ENCODE assay signal across 11 cellular contexts in genomic region chr1:8154621-8155052, GRCh38.
DNase-seq lines count a peak whose midpoint lies in the region; TF ChIP-seq lines count a peak whose summit lies in the region.
"Had no signal": no experiment of that assay in that cellular context is flagged by ENCODE, and none has a peak within 500 bp of the region (broad histone marks: within the 10 kb centered on the region; RNA-seq: fewer than 3 reads in every experiment).

No MANE protein-coding gene starts in this region.

- peaks cover 40% of the 10 kb centered on the region for H3K4me1 Mint-ChIP-seq in nephron progenitor cell

- no peaks in the 10 kb centered on the region for H3K9me3 ChIP-seq in ovary

- peaks cover 9% of the 10 kb centered on the region for H3K27me3 Mint-ChIP-seq in nephron progenitor cell (ENCODE audit: low read depth, poor library complexity)

- no peak overlapping the region for H3K4me3 ChIP-seq in ovary

- TF ChIP-seq CTCF in nephron progenitor cell (IDR thresholded peaks at IDR 0.05) (no peak), ovary (IDR thresholded peaks at IDR 0.05) (no peak)

- H3K4me1 ChIP-seq in ovary (ENCODE audit: insufficient read depth), result no peaks in the 10 kb centered on the region

- peak overlapping the region; percentile 92 for H3K27ac Mint-ChIP-seq in nephron progenitor cell

- peak; percentile 51 for DNase-seq in ELR (ENCODE audit: low read depth)
- peak; percentile 67 for DNase-seq in NCI-H2227 (lab: John Stamatoyannopoulos, UW; ENCODE audit: unreplicated experiment)
- peak; percentile 53 for DNase-seq in ecto neural progenitor cell (ENCODE audit: low spot score)
- DNase-seq in nephron progenitor cell, result peak; percentile 65
- no peak for DNase-seq in ovary
- DNase-seq in ureter (ENCODE audit: low spot score), result no peak
- no peak for DNase-seq in GM19238 (ENCODE audit: insufficient read length, low spot score)
- no peak for DNase-seq in activated T-cell treated with anti-CD3 and anti-CD28 coated beads, Interleukin-2, amount 50 U/mL, for 1 hour
- DNase-seq: DND-41, head of caudate nucleus, NCI-H2081 treated with DMSO at 0.1 percent for 48 hours had no signal

- peaks cover 29% of the 10 kb centered on the region for H3K9me3 Mint-ChIP-seq in nephron progenitor cell

- H3K4me3 Mint-ChIP-seq in nephron progenitor cell, result no peak overlapping the region

- intact Hi-C loops in ovary (cut with DNase I), result no loop called here

- no peaks in the 10 kb centered on the region for H3K36me3 Mint-ChIP-seq in nephron progenitor cell (ENCODE audit: low read depth)

- 69 to 74% (median 69%) methylated on average over 15 of the region's 15 CpGs for WGBS in ovary, 3 donors

- no peak overlapping the region for H3K27ac ChIP-seq in ovary

- no peaks in the 10 kb centered on the region for H3K36me3 ChIP-seq in ovary

- H3K27me3 ChIP-seq in ovary, result no peaks in the 10 kb centered on the region

- TF ChIP-seq EP300 in ovary (IDR thresholded peaks at IDR 0.05), result no peak

- TF ChIP-seq POLR2A in ovary (IDR thresholded peaks at IDR 0.05), result no peak

Comparison
In these comparisons a context has a peak if more than half of its experiments do, and no peak if none do; other contexts are left out.
1. DNase-seq: peak in ELR (single experiment), NCI-H2227 (single experiment), ecto neural progenitor cell (single experiment) and nephron progenitor cell (single experiment); none in ovary (0 of 5), ureter (single experiment), GM19238 (single experiment) and activated T-cell treated with anti-CD3 and anti-CD28 coated beads, Interleukin-2, amount 50 U/mL, for 1 hour (single experiment).